Comparison of ENCODE assay signal across 19 cellular contexts in genomic region chr2:213188533-213188867, GRCh38. TPM values are rescaled to one million over a fixed set of nuclear protein-coding genes. Genes with fewer than 3 reads are reported as not detected.
DNase-seq lines count a peak whose midpoint lies in the region; ATAC-seq, FAIRE-seq and TF ChIP-seq lines count a peak whose summit lies in the region.
"Had no signal": no experiment of that assay in that cellular context is flagged by ENCODE, and none has a peak within 500 bp of the region (broad histone marks: within the 10 kb centered on the region; RNA-seq: fewer than 3 reads in every experiment).

No MANE protein-coding gene starts in this region.

- no peaks in the 10 kb centered on the region for H3K9me2 ChIP-seq in hepatocyte (replicated peaks; ENCODE audit: insufficient read depth)

- no peak overlapping the region for H2AK5ac ChIP-seq in neuronal stem cell (ENCODE audit: low read depth, low read length)

- peak; percentile 25 for FAIRE-seq in G401.6 (lab: Jason Lieb, UNC)
- FAIRE-seq: small intestine had no signal

- in situ Hi-C loops in gastrocnemius medialis (cut with MboI; ENCODE audit: low sequenced_read_pairs in 4 of 4), result no loop called here

- H3K4me1 ChIP-seq in SJCRH30 (peaks cover 14% of the 10 kb centered on the region; the same call in 1 of the 2 replicates), hepatocyte (ENCODE audit: insufficient read depth) (peaks cover 4% of the 10 kb centered on the region), neuronal stem cell (ENCODE audit: control insufficient read depth in 2 of 2, insufficient read depth in 1 of 2, low read depth in 1 of 2, low read length in 2 of 2) (peaks cover 5 to 31% of the 10 kb centered on the region in 2 donors), gastrocnemius medialis (no peaks in the 10 kb centered on the region)
- H3K4me1 ChIP-seq: testis had no signal

- no peak for DNase-seq in SJCRH30
- no peak for DNase-seq in hepatocyte (ENCODE audit: low spot score)
- DNase-seq in neuronal stem cell (ENCODE audit: low spot score), result no peak
- DNase-seq in stimulated activated CD4-positive, alpha-beta T cell treated with anti-CD3 and anti-CD28 coated beads, Interleukin-15, amount 100 ng/mL, for 24 hours, result no peak
- DNase-seq in gastrocnemius medialis, result no peak
- DNase-seq: activated CD4-positive, alpha-beta T cell treated with anti-CD3 and anti-CD28 coated beads, Interleukin-2, amount 50 U/mL, for 4 hours; activated naive CD4-positive, alpha-beta T cell treated with Interleukin-2 at 50 U/mL for 16 hours; activated T-cell treated with anti-CD3 and anti-CD28 coated beads for 4 hours; aorta; KBM-7; mucosa of descending colon; NCI-H2171 treated with DMSO at 0.1 percent for 48 hours; NCI-H774; small intestine; testis had no signal

- no peak overlapping the region for H4K8ac ChIP-seq in neuronal stem cell (ENCODE audit: low read depth, low read length)

- H3K27me3 ChIP-seq in SJCRH30 (no peaks in the 10 kb centered on the region), hepatocyte (no peaks in the 10 kb centered on the region), neuronal stem cell (ENCODE audit: control insufficient read depth in 3 of 3, insufficient read depth in 3 of 3, low read depth in 1 of 3, low read length in 3 of 3) (no peaks in the 10 kb centered on the region), gastrocnemius medialis (no peaks in the 10 kb centered on the region)
- H3K27me3 ChIP-seq: esophagus muscularis mucosa, testis had no signal

- H3K18ac ChIP-seq in neuronal stem cell (ENCODE audit: low read length), result no peak overlapping the region

- H2BK5ac ChIP-seq in neuronal stem cell (ENCODE audit: low read length), result no peak overlapping the region

- no peaks in the 10 kb centered on the region for H4K20me1 ChIP-seq in hepatocyte (ENCODE audit: insufficient read depth, poor library complexity, severe bottlenecking)

- no peak for TF ChIP-seq CTCF in hepatocyte (IDR thresholded peaks at IDR 0.05; ENCODE audit: poor library complexity)
- no peak for TF ChIP-seq CTCF in gastrocnemius medialis (IDR thresholded peaks at IDR 0.05 in 4 of 5, conservative IDR thresholded peaks at IDR 0.05 in 1 of 5)

- H3K9me3 ChIP-seq in SJCRH30 (replicated peaks), result no peaks in the 10 kb centered on the region
- H3K9me3 ChIP-seq in hepatocyte (ENCODE audit: low read depth), result no peaks in the 10 kb centered on the region
- H3K9me3 ChIP-seq in neuronal stem cell (replicated peaks in 1 of 2; ENCODE audit: control insufficient read depth in 2 of 2, insufficient read depth in 1 of 2, low read depth in 1 of 2, low read length in 2 of 2), result peaks cover 0 to 2% of the 10 kb centered on the region in 2 donors
- no peaks in the 10 kb centered on the region for H3K9me3 ChIP-seq in gastrocnemius medialis
- H3K9me3 ChIP-seq: esophagus muscularis mucosa, mucosa of descending colon, testis had no signal

- H2BK120ac ChIP-seq in neuronal stem cell (ENCODE audit: low read depth, low read length), result no peak overlapping the region

- peak overlapping the region; percentile 67 for H3K4me2 ChIP-seq in hepatocyte
- no peak overlapping the region for H3K4me2 ChIP-seq in neuronal stem cell (ENCODE audit: insufficient read depth, low read length, poor library complexity, severe bottlenecking)

- H2AFZ ChIP-seq in hepatocyte (peak overlapping the region; percentile 25), neuronal stem cell (ENCODE audit: low read length) (peak overlapping the region; percentile 55)

- no peaks in the 10 kb centered on the region for H3K36me3 ChIP-seq in SJCRH30
- no peaks in the 10 kb centered on the region for H3K36me3 ChIP-seq in hepatocyte (replicated peaks; ENCODE audit: insufficient read depth, low read depth)
- peaks cover 0 to 2% of the 10 kb centered on the region in 2 donors for H3K36me3 ChIP-seq in neuronal stem cell (replicated peaks in 1 of 2; ENCODE audit: control insufficient read depth in 2 of 2, insufficient read depth in 2 of 2, low read length in 2 of 2)
- no peaks in the 10 kb centered on the region for H3K36me3 ChIP-seq in gastrocnemius medialis
- H3K36me3 ChIP-seq: esophagus muscularis mucosa had no signal

- TF ChIP-seq POLR2A in gastrocnemius medialis (IDR thresholded peaks at IDR 0.05), result no peak

- no peak overlapping the region for H2BK15ac ChIP-seq in neuronal stem cell (ENCODE audit: low read length)

- H3K23ac ChIP-seq in neuronal stem cell (ENCODE audit: low read depth, low read length, poor library complexity), result no peak overlapping the region

- no peak overlapping the region for H3K4ac ChIP-seq in neuronal stem cell (ENCODE audit: low read length)

- H3K27ac ChIP-seq in SJCRH30, result no peak overlapping the region; the same call in 1 of the 2 replicates
- peak overlapping the region; percentile 40 for H3K27ac ChIP-seq in hepatocyte
- peak overlapping the region; percentile 94 for H3K27ac ChIP-seq in neuronal stem cell (replicated peaks; ENCODE audit: low read length)
- H3K27ac ChIP-seq in gastrocnemius medialis, result no peak overlapping the region
- H3K27ac ChIP-seq: esophagus muscularis mucosa, testis had no signal

- intact Hi-C loops in gastrocnemius medialis (cut with DNase I; ENCODE audit: low total_unique reads), result no loop called here

- peak overlapping the region; percentile 92 for H2BK12ac ChIP-seq in neuronal stem cell (ENCODE audit: low read length)

- H3K79me2 ChIP-seq in hepatocyte, result no peaks in the 10 kb centered on the region

- H3K79me1 ChIP-seq in neuronal stem cell (ENCODE audit: low read depth, low read length), result no peaks in the 10 kb centered on the region

- H3K4me3 ChIP-seq in SJCRH30, result peak overlapping the region; percentile 46
- H3K4me3 ChIP-seq in hepatocyte, result no peak overlapping the region
- peak overlapping the region in 1 of 2 donors; percentile 20 for H3K4me3 ChIP-seq in neuronal stem cell (ENCODE audit: low read length in 2 of 2)
- no peak overlapping the region for H3K4me3 ChIP-seq in gastrocnemius medialis
- H3K4me3 ChIP-seq: esophagus muscularis mucosa, mucosa of descending colon, testis had no signal

- no peak overlapping the region for H3K14ac ChIP-seq in neuronal stem cell (ENCODE audit: low read length)

- WGBS in hepatocyte (ENCODE audit: low lambda C conversion rate, missing lambda C conversion rate), result 74% methylated on average over 2 of the region's 2 CpGs
- no CpG with 5 or more reads among the region's 2 CpGs for WGBS in neuronal stem cell (ENCODE audit: extremely low coverage in 2 of 2, insufficient read length in 2 of 2, insufficient replicate concordance in 1 of 2), 2 donors

- H3K9ac ChIP-seq in neuronal stem cell (ENCODE audit: low read depth, low read length, poor library complexity), result no peak overlapping the region

- H4K91ac ChIP-seq in neuronal stem cell (ENCODE audit: low read depth, low read length, poor library complexity), result no peak overlapping the region

- ATAC-seq in gastrocnemius medialis (no peak), HG03469 (IDR thresholded peaks at IDR 0.05; ENCODE audit: unreplicated experiment) (no peak), GM19351 (IDR thresholded peaks at IDR 0.05; ENCODE audit: unreplicated experiment) (no peak)
- ATAC-seq: mucosa of descending colon had no signal

RNA-seq across cellular contexts. Expression of gene IKZF2, which starts 37.1 kb away (rescaled TPM):
- total RNA-seq in SJCRH30 (2014; rRNA removed; shearing (Covaris generic)), result 1.9 and 2.8 TPM in 2 replicates
- total RNA-seq in hepatocyte (13.1 and 13.9 TPM in 2 replicates), gastrocnemius medialis (10 to 100 TPM in 1 of 4 donors, 1 to 10 TPM in 3; 4.9 to 15.5 (median 6.0) TPM)
- polyA plus RNA-seq in hepatocyte, result 1.4 TPM in 2 replicates
- polyA plus RNA-seq in neuronal stem cell (2013, experiment 1 of 2), result 9.7 TPM
- polyA plus RNA-seq in neuronal stem cell (2013, experiment 2 of 2), result 10.6 TPM

Comparison
In these comparisons a context has a peak if more than half of its experiments do, and no peak if none do; other contexts are left out.
1. H3K27ac ChIP-seq: peak in hepatocyte (single experiment) and neuronal stem cell (single experiment); none in SJCRH30 (single experiment) and gastrocnemius medialis (0 of 4).